8 cellular contexts compared by ENCODE assay signal in genomic region chr5:154038241-154038603, GRCh38.
DNase-seq lines count a peak whose midpoint lies in the region; ATAC-seq lines count a peak whose summit lies in the region.

No MANE protein-coding gene starts in this region.

- no peaks in the 10 kb centered on the region for H3K27me3 ChIP-seq in adipocyte (replicated peaks; ENCODE audit: control insufficient read depth, insufficient read depth, low read length)
- no peaks in the 10 kb centered on the region for H3K27me3 ChIP-seq in iPS-18a (ENCODE audit: control insufficient read depth, insufficient read depth, low read length)

- peaks cover 30% of the 10 kb centered on the region for H3K4me1 ChIP-seq in adipocyte (ENCODE audit: control insufficient read depth, insufficient read depth, low read length)
- H3K4me1 ChIP-seq in iPS-18a (ENCODE audit: control insufficient read depth, low read depth, low read length): peaks cover 6% of the 10 kb centered on the region

- no peak overlapping the region for H3K27ac ChIP-seq in iPS-18a (ENCODE audit: low read length)

- peak; percentile 15 for DNase-seq in stimulated activated CD4-positive, alpha-beta T cell treated with anti-CD3 and anti-CD28 coated beads, Interleukin-12 subunit alpha, Interleukin-12 subunit beta, amount 100 ng/mL, for 24 hours (ENCODE audit: low read depth in 2 of 2)
- DNase-seq in stimulated activated CD4-positive, alpha-beta T cell treated with anti-CD3 and anti-CD28 coated beads, Interleukin-4, amount 100 ng/mL, for 24 hours: no peak
- DNase-seq in NCI-H345 treated with DMSO at 0.1 percent for 48 hours (lab: John Stamatoyannopoulos, UW; ENCODE audit: unreplicated experiment) (peak; percentile 42), adipocyte (ENCODE audit: low read depth) (peak; percentile 55), smooth muscle cell of the brain vasculature (ENCODE audit: low read depth, low spot score) (peak; percentile 3), GDM1 (lab: John Stamatoyannopoulos, UW) (no peak)

- ATAC-seq in HG02852 (IDR thresholded peaks at IDR 0.05; ENCODE audit: unreplicated experiment): peak; percentile 67

- H3K9ac ChIP-seq in adipocyte (ENCODE audit: low read length): peak overlapping the region; percentile 92
- peak overlapping the region; percentile 68 for H3K9ac ChIP-seq in iPS-18a (ENCODE audit: low read length)

- H3K36me3 ChIP-seq in adipocyte (ENCODE audit: control insufficient read depth, insufficient read depth, low read length, severe bottlenecking) (no peaks in the 10 kb centered on the region), iPS-18a (ENCODE audit: control insufficient read depth, low read depth, low read length) (no peaks in the 10 kb centered on the region)

- no peaks in the 10 kb centered on the region for H3K9me3 ChIP-seq in adipocyte (ENCODE audit: control insufficient read depth, low read length)
- H3K9me3 ChIP-seq in iPS-18a (ENCODE audit: control insufficient read depth, low read depth, low read length): no peaks in the 10 kb centered on the region

- H3K4me3 ChIP-seq in adipocyte (ENCODE audit: low read length): peak overlapping the region; percentile 97
- H3K4me3 ChIP-seq in iPS-18a (ENCODE audit: low read length): peak overlapping the region; percentile 86

Comparison
In these comparisons a context has a peak if more than half of its experiments do, and no peak if none do; other contexts are left out.
1. DNase-seq: peak in stimulated activated CD4-positive, alpha-beta T cell treated with anti-CD3 and anti-CD28 coated beads, Interleukin-12 subunit alpha, Interleukin-12 subunit beta, amount 100 ng/mL, for 24 hours (2 of 2), NCI-H345 treated with DMSO at 0.1 percent for 48 hours (single experiment), adipocyte (single experiment) and smooth muscle cell of the brain vasculature (single experiment); none in stimulated activated CD4-positive, alpha-beta T cell treated with anti-CD3 and anti-CD28 coated beads, Interleukin-4, amount 100 ng/mL, for 24 hours (single experiment) and GDM1 (single experiment).